In genomic region chr10:70283071-70283444, GRCh38 we compare ENCODE assay signal across 21 cellular contexts. TPM values are rescaled to one million over a fixed set of nuclear protein-coding genes. Genes with fewer than 3 reads are reported as not detected.
DNase-seq lines count a peak whose midpoint lies in the region; ATAC-seq and TF ChIP-seq lines count a peak whose summit lies in the region.
"Had no signal": no experiment of that assay in that cellular context is flagged by ENCODE, and none has a peak within 500 bp of the region (broad histone marks: within the 10 kb centered on the region; RNA-seq: fewer than 3 reads in every experiment).

No MANE protein-coding gene starts in this region.

- no peak overlapping the region for H3K27ac ChIP-seq in HEK293 (ENCODE audit: extremely low read depth, low read depth, low read length)
- no peak overlapping the region for H3K27ac ChIP-seq in Panc1 (ENCODE audit: low read length)
- H3K27ac ChIP-seq: HL-60, KMS-11, Peyer's patch had no signal

- no peak overlapping the region for H3K9ac ChIP-seq in iPS-15b (ENCODE audit: low read depth, low read length)
- H3K9ac ChIP-seq: KMS-11 had no signal

- ATAC-seq in Panc1 (peak; percentile 20; the same call in 1 of the 2 replicates), omental fat pad (ENCODE audit: low FRiP score) (peak; percentile 6)
- no peak for ATAC-seq in activated naive CD4-positive, alpha-beta T cell treated with anti-CD3 and anti-CD28 coated beads, Interleukin-2, amount 50 U/mL, for 72 hours

- H3K27me3 ChIP-seq in Panc1 (ENCODE audit: control insufficient read depth, insufficient read depth, low read length) = peaks cover 29% of the 10 kb centered on the region
- H3K27me3 ChIP-seq in iPS-15b (ENCODE audit: control insufficient read depth, insufficient read depth, low read length) = peaks cover 50% of the 10 kb centered on the region

- H3K36me3 Mint-ChIP-seq in activated naive CD4-positive, alpha-beta T cell treated with anti-CD3 and anti-CD28 coated beads, Interleukin-2, amount 50 U/mL, for 72 hours = peaks cover 0 to 5% of the 10 kb centered on the region in 2 donors

- POLR2A ChIA-PET in HEK293 (lab: Yijun Ruan, JAX) = no interaction called here
- POLR2A ChIA-PET in Panc1 (lab: Charles Lee) = no interaction called here

- DNase-seq in Panc1 (ENCODE audit: low read depth, low spot score) (no peak), omental fat pad (ENCODE audit: low spot score) (no peak), NCI-H345 treated with DMSO at 0.1 percent for 48 hours (lab: John Stamatoyannopoulos, UW; ENCODE audit: unreplicated experiment) (no peak), activated gamma-delta T cell (lab: John Stamatoyannopoulos, UW) (no peak), HuH-7.5 (ENCODE audit: low spot score) (no peak)
- DNase-seq in activated naive CD4-positive, alpha-beta T cell treated with anti-CD3 and anti-CD28 coated beads, Interleukin-2, amount 50 U/mL, for 72 hours (ENCODE audit: low spot score in 2 of 2) = no peak
- DNase-seq: ACHN, AML-193, DMS 273 treated with DMSO at 0.1 percent for 48 hours, NCI-H1048, NCI-H2081, NCI-H510A treated with DMSO at 0.1 percent for 48 hours, Peyer's patch had no signal

- CTCF ChIA-PET in HEK293 (lab: Yijun Ruan, JAX) = no interaction called here
- CTCF ChIA-PET in Panc1 (lab: Charles Lee) = no interaction called here

- BruUV-seq in Panc1 (replicated peaks; lab: Mats Ljungman, UMichigan) = no TSS peak

- TF ChIP-seq CTCF in HEK293 (tag by site-specific recombination; IDR thresholded peaks at IDR 0.05) (no peak), Panc1 (IDR thresholded peaks at IDR 0.05) (no peak), omental fat pad (IDR thresholded peaks at IDR 0.05) (no peak)

- H3K4me1 ChIP-seq in HEK293 (ENCODE audit: control insufficient read depth, insufficient read depth, low read length) (no peaks in the 10 kb centered on the region), Panc1 (ENCODE audit: control insufficient read depth, insufficient read depth, low read length) (no peaks in the 10 kb centered on the region), iPS-15b (ENCODE audit: control insufficient read depth, insufficient read depth, low read length) (no peaks in the 10 kb centered on the region)

- H3K36me3 ChIP-seq in HEK293 (ENCODE audit: control insufficient read depth in 2 of 2, insufficient read depth in 1 of 2, low read length in 2 of 2) = no peaks in the 10 kb centered on the region; a peak in 1 of 3 replicates
- no peaks in the 10 kb centered on the region for H3K36me3 ChIP-seq in Panc1 (ENCODE audit: control insufficient read depth, insufficient read depth, low read length)
- H3K36me3 ChIP-seq in iPS-15b (ENCODE audit: control insufficient read depth, insufficient read depth, low read length) = no peaks in the 10 kb centered on the region
- H3K36me3 ChIP-seq: Peyer's patch had no signal

- H3K9me3 ChIP-seq in HEK293 (ENCODE audit: control insufficient read depth, insufficient read depth, low read depth, low read length) = no peaks in the 10 kb centered on the region
- H3K9me3 ChIP-seq in Panc1 (ENCODE audit: control insufficient read depth, insufficient read depth, low read depth, low read length) = no peaks in the 10 kb centered on the region
- no peaks in the 10 kb centered on the region for H3K9me3 ChIP-seq in iPS-15b (ENCODE audit: control insufficient read depth, insufficient read depth, low read length)
- H3K9me3 ChIP-seq: Peyer's patch had no signal

- intact Hi-C loops in Panc1 (cut with micrococcal nuclease; ENCODE audit: unreplicated experiment) = no loop called here

- in situ Hi-C loops in Panc1 (cut with HindIII; ENCODE audit: low pct_unique_long_range_greater_than_20kb, low sequenced_read_pairs) = no loop called here

- no peaks in the 10 kb centered on the region for H3K9me3 Mint-ChIP-seq in activated naive CD4-positive, alpha-beta T cell treated with anti-CD3 and anti-CD28 coated beads, Interleukin-2, amount 50 U/mL, for 72 hours

- no peak overlapping the region for H3K4me3 ChIP-seq in HEK293 (ENCODE audit: low read depth, low read length)
- no peak overlapping the region for H3K4me3 ChIP-seq in Panc1 (ENCODE audit: low read depth in 2 of 2, low read length in 2 of 2)
- peak overlapping the region; percentile 62 for H3K4me3 ChIP-seq in iPS-15b (ENCODE audit: low read depth, low read length)

- no peak overlapping the region for H3K27ac Mint-ChIP-seq in activated naive CD4-positive, alpha-beta T cell treated with anti-CD3 and anti-CD28 coated beads, Interleukin-2, amount 50 U/mL, for 72 hours
- H3K27ac Mint-ChIP-seq: CD14-positive monocyte had no signal

TF ChIP-seq in HEK293, 187 proteins besides CTCF, POLR2A, EP300 and RAD21:
- TF ChIP-seq ZNF596 (tag by site-specific recombination; IDR thresholded peaks at IDR 0.05) (peak; percentile 68; the same call in 1 of the 2 replicates), ZSCAN4 (tag by site-specific recombination; IDR thresholded peaks at IDR 0.05) (peak; percentile 69)
- TF ChIP-seq, protein P1, sequence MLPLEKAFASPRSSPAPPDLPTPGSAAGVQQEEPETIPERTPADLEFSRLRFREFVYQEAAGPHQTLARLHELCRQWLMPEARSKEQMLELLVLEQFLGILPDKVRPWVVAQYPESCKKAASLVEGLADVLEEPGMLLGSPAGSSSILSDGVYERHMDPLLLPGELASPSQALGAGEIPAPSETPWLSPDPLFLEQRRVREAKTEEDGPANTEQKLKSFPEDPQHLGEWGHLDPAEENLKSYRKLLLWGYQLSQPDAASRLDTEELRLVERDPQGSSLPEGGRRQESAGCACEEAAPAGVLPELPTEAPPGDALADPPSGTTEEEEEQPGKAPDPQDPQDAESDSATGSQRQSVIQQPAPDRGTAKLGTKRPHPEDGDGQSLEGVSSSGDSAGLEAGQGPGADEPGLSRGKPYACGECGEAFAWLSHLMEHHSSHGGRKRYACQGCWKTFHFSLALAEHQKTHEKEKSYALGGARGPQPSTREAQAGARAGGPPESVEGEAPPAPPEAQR (tag by site-specific recombination; IDR thresholded peaks at IDR 0.05) = no peak

RNA-seq across cellular contexts. Expression of gene NPFFR1, which starts 0.7 kb away (rescaled TPM):
- total RNA-seq in Panc1 (2021; ENCODE audit: unreplicated experiment) = 0.05 TPM
- 0.04 TPM for polyA plus RNA-seq in Panc1 (2012; ENCODE audit: insufficient read length)
- 1 to 10 TPM in 1 of 4 donors, under 1 TPM in 2, not detected in 1; 0.19 to 3.4 (median 0.60) TPM for total RNA-seq in omental fat pad
- total RNA-seq in activated naive CD4-positive, alpha-beta T cell treated with anti-CD3 and anti-CD28 coated beads, Interleukin-2, amount 50 U/mL, for 72 hours = not detected
- total RNA-seq: H4, MCF 10A, Peyer's patch, Right ventricle myocardium inferior had no signal
- polyA plus RNA-seq: CD14-positive monocyte had no signal

RNA-seq across cellular contexts. Expression of gene PPA1, which starts 49.8 kb away (rescaled TPM):
- 174 TPM for total RNA-seq in Panc1 (2021; ENCODE audit: unreplicated experiment)
- polyA plus RNA-seq in Panc1 (2012; ENCODE audit: insufficient read length) = 105 TPM
- total RNA-seq in omental fat pad = 100 to 1,000 TPM in 3 of 4 donors, 10 to 100 TPM in 1; 92.4 to 331 (median 217) TPM
- total RNA-seq in activated naive CD4-positive, alpha-beta T cell treated with anti-CD3 and anti-CD28 coated beads, Interleukin-2, amount 50 U/mL, for 72 hours = 100 to 1,000 TPM; 233 to 258 TPM

Comparison
In these comparisons a context has a peak if more than half of its experiments do, and no peak if none do; other contexts are left out.
1. ATAC-seq: peak in Panc1 (single experiment) and omental fat pad (single experiment); none in activated naive CD4-positive, alpha-beta T cell treated with anti-CD3 and anti-CD28 coated beads, Interleukin-2, amount 50 U/mL, for 72 hours (0 of 2).